1 cellular context compared by ENCODE assay signal in genomic region chr10:84493951-84494848, GRCh38.
TF ChIP-seq lines count a peak whose summit lies in the region.

No MANE protein-coding gene starts in this region.

TF ChIP-seq in HCT116, 20 proteins besides CTCF, POLR2A, EP300 and RAD21 (continued from another document):
- TF ChIP-seq, protein P1, sequence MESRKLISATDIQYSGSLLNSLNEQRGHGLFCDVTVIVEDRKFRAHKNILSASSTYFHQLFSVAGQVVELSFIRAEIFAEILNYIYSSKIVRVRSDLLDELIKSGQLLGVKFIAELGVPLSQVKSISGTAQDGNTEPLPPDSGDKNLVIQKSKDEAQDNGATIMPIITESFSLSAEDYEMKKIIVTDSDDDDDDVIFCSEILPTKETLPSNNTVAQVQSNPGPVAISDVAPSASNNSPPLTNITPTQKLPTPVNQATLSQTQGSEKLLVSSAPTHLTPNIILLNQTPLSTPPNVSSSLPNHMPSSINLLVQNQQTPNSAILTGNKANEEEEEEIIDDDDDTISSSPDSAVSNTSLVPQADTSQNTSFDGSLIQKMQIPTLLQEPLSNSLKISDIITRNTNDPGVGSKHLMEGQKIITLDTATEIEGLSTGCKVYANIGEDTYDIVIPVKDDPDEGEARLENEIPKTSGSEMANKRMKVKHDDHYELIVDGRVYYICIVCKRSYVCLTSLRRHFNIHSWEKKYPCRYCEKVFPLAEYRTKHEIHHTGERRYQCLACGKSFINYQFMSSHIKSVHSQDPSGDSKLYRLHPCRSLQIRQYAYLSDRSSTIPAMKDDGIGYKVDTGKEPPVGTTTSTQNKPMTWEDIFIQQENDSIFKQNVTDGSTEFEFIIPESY (IDR thresholded peaks at IDR 0.05; ENCODE audit: extremely low read depth, insufficient replicate concordance, low read length) = no peak
- TF ChIP-seq TCF7L2 (IDR thresholded peaks at IDR 0.05; ENCODE audit: borderline replicate concordance, extremely low read depth, insufficient read depth, insufficient read length) (no peak), FOSL1 (IDR thresholded peaks at IDR 0.05; ENCODE audit: low read depth) (peak; percentile 97), EGR1 (IDR thresholded peaks at IDR 0.05; ENCODE audit: low read depth) (no peak), CEBPB (IDR thresholded peaks at IDR 0.05; ENCODE audit: low read depth) (peak; percentile 60), ELF1 (IDR thresholded peaks at IDR 0.05; ENCODE audit: borderline replicate concordance, low read depth) (no peak), SIN3A (IDR thresholded peaks at IDR 0.05; ENCODE audit: low read depth) (peak; percentile 62; the same call in 1 of the 2 replicates), CBX3 (IDR thresholded peaks at IDR 0.05; ENCODE audit: low read depth) (peak; percentile 83), ZNF274 (IDR thresholded peaks at IDR 0.05; ENCODE audit: low read depth, low read length) (no peak), ZFX (IDR thresholded peaks at IDR 0.05) (no peak), POLR2AphosphoS5 (IDR thresholded peaks at IDR 0.05; ENCODE audit: low read depth, low read length) (peak; percentile 55; the same call in 1 of the 2 replicates), SRF (IDR thresholded peaks at IDR 0.05; ENCODE audit: low read depth) (no peak), MAX (IDR thresholded peaks at IDR 0.05) (peak; percentile 35; the same call in 1 of the 2 replicates), EZH2phosphoT487 (IDR thresholded peaks at IDR 0.05; ENCODE audit: borderline replicate concordance) (no peak), JUND (IDR thresholded peaks at IDR 0.05) (peak; percentile 94), YY1 (IDR thresholded peaks at IDR 0.05; ENCODE audit: extremely low read depth, insufficient replicate concordance, low read depth, low read length) (no peak)
- TF ChIP-seq, protein P2, sequence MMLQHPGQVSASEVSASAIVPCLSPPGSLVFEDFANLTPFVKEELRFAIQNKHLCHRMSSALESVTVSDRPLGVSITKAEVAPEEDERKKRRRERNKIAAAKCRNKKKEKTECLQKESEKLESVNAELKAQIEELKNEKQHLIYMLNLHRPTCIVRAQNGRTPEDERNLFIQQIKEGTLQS (IDR thresholded peaks at IDR 0.05) = no peak
